ENCODE assay signal across 17 cellular contexts in the genomic region with DNA sequence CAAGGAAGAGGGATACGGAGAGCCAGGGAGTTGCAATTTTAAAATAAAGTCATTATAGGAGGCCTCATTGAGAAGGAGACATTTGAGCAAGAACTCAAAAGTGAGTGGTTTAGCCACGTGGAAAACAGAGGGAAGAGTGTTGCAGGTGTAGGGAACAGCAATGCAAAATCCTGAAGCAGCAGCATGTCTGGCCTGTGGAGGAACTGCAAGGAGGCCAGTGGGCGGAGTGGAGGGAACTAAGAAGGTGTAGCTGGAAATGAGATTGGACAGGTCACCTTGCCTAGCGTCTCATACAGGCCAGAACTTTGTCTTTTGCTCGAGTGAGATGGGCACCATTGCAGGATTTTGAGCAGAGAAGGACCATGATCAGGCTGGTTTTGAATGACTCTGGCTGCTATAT. TPM values are rescaled to one million over a fixed set of nuclear protein-coding genes. Genes with fewer than 3 reads are reported as not detected.
A peak's percentile ranks its signal among the peaks of the same experiment; 100 is the strongest.
DNase-seq lines count a peak whose midpoint lies in the region; ATAC-seq, FAIRE-seq and TF ChIP-seq lines count a peak whose summit lies in the region.
"Had no signal": no experiment of that assay in that cellular context is flagged by ENCODE, and none has a peak within 500 bp of the region (broad histone marks: within the 10 kb centered on the region; RNA-seq: fewer than 3 reads in every experiment).

No MANE protein-coding gene starts in this region.

- H3K27me3 ChIP-seq in CD8-positive, alpha-beta T cell (ENCODE audit: insufficient read depth, low read length) = no peaks in the 10 kb centered on the region
- H3K27me3 ChIP-seq in left lung = peaks cover 0 to 10% of the 10 kb centered on the region in 2 donors
- H3K27me3 ChIP-seq: BE2C had no signal

- WGBS in A549 (ENCODE audit: missing lambda C conversion rate) = 51% methylated on average over 5 of the region's 5 CpGs

- CTCF ChIA-PET in A549 (lab: Yijun Ruan, JAX) = no interaction called here
- CTCF ChIA-PET in CD8-positive, alpha-beta T cell (lab: Charles Lee) = no interaction called here

- no peak for TF ChIP-seq EP300 in A549 (IDR thresholded peaks at IDR 0.05)

- no peak overlapping the region for H3K4me2 ChIP-seq in A549

- peak overlapping the region; percentile 38 for H3K27ac Mint-ChIP-seq in CD8-positive, alpha-beta T cell
- peak overlapping the region; percentile 80 for H3K27ac Mint-ChIP-seq in T-helper 17 cell
- H3K27ac Mint-ChIP-seq: H9 had no signal

- H3K27ac ChIP-seq in A549 (no peak overlapping the region), left lung (no peak overlapping the region)
- no peak overlapping the region for H3K27ac ChIP-seq in CD8-positive, alpha-beta T cell (ENCODE audit: low read depth, low read length)
- H3K27ac ChIP-seq: SK-N-MC had no signal

- peak overlapping the region; percentile 29 for H3K4me3 Mint-ChIP-seq in CD8-positive, alpha-beta T cell
- H3K4me3 Mint-ChIP-seq in T-helper 17 cell = peak overlapping the region; percentile 72
- H3K4me3 Mint-ChIP-seq: H9 had no signal

- H3K9me3 Mint-ChIP-seq in CD8-positive, alpha-beta T cell = no peaks in the 10 kb centered on the region
- H3K9me3 Mint-ChIP-seq: H9 had no signal

- TF ChIP-seq POLR2A in A549 (IDR thresholded peaks at IDR 0.05; ENCODE audit: low read length) = no peak

- H3K4me1 ChIP-seq in A549 (no peaks in the 10 kb centered on the region), left lung (no peaks in the 10 kb centered on the region)
- H3K4me1 ChIP-seq in CD8-positive, alpha-beta T cell (ENCODE audit: insufficient read depth, low read length) = peaks cover 16% of the 10 kb centered on the region
- H3K4me1 ChIP-seq: BE2C had no signal

- H3K4me3 ChIP-seq in A549 (no peak overlapping the region), left lung (no peak overlapping the region)
- H3K4me3 ChIP-seq in CD8-positive, alpha-beta T cell (ENCODE audit: low read depth, low read length) = no peak overlapping the region
- H3K4me3 ChIP-seq: SK-N-MC had no signal

- no peaks in the 10 kb centered on the region for H3K36me3 ChIP-seq in CD8-positive, alpha-beta T cell (ENCODE audit: insufficient read depth, low read length)
- H3K36me3 ChIP-seq in left lung = no peaks in the 10 kb centered on the region
- H3K36me3 ChIP-seq: BE2C had no signal

- DNase-seq in A549 (ENCODE audit: low read depth in 1 of 2, low spot score in 1 of 2) (peak in 1 of 2 experiments; percentile 16), T-helper 17 cell (no peak), mesenteric fat pad (ENCODE audit: low spot score) (peak; percentile 67), left lung (no peak), NCI-H1417 (lab: John Stamatoyannopoulos, UW) (no peak), NCI-H1105 treated with DMSO at 0.1 percent for 48 hours (lab: John Stamatoyannopoulos, UW) (no peak)
- DNase-seq in CD8-positive, alpha-beta T cell = no peak
- no peak for DNase-seq in stimulated activated CD4-positive, alpha-beta T cell treated with anti-CD3 and anti-CD28 coated beads, Interleukin-4, amount 100 ng/mL, for 4 hours
- DNase-seq: BE2C, H9, IMR-90, MV-4-11, NCI-H1436 treated with DMSO at 0.1 percent for 48 hours, NCI-H2107, NCI-H345 had no signal

- H3K36me3 Mint-ChIP-seq in CD8-positive, alpha-beta T cell = peaks cover 12% of the 10 kb centered on the region
- H3K36me3 Mint-ChIP-seq in T-helper 17 cell (ENCODE audit: low read depth) = no peaks in the 10 kb centered on the region

- TF ChIP-seq CTCF in A549 (IDR thresholded peaks at IDR 0.05) (no peak), left lung (IDR thresholded peaks at IDR 0.05) (no peak)
- TF ChIP-seq CTCF in CD8-positive, alpha-beta T cell (IDR thresholded peaks at IDR 0.05) = no peak

- POLR2A ChIA-PET in A549 (lab: Yijun Ruan, JAX) = no interaction called here
- POLR2A ChIA-PET in CD8-positive, alpha-beta T cell (lab: Charles Lee) = no interaction called here

- ATAC-seq in A549 = peak; percentile 26 to 40; a peak in 3 of 6 replicates
- ATAC-seq in CD8-positive, alpha-beta T cell = no peak
- no peak for ATAC-seq in T-helper 17 cell
- ATAC-seq in left lung = no peak
- ATAC-seq: Right ventricle myocardium inferior had no signal

- peaks cover 22% of the 10 kb centered on the region for H3K4me1 Mint-ChIP-seq in CD8-positive, alpha-beta T cell (ENCODE audit: low read depth)
- peaks cover 6% of the 10 kb centered on the region for H3K4me1 Mint-ChIP-seq in T-helper 17 cell

- no peaks in the 10 kb centered on the region for H3K27me3 Mint-ChIP-seq in CD8-positive, alpha-beta T cell (ENCODE audit: low read depth)
- no peaks in the 10 kb centered on the region for H3K27me3 Mint-ChIP-seq in T-helper 17 cell

- no peaks in the 10 kb centered on the region for H3K9me3 ChIP-seq in A549
- H3K9me3 ChIP-seq in CD8-positive, alpha-beta T cell (ENCODE audit: low read length) = no peaks in the 10 kb centered on the region
- no peaks in the 10 kb centered on the region for H3K9me3 ChIP-seq in T-helper 17 cell (ENCODE audit: control insufficient read depth, low read length, poor library complexity, severe bottlenecking)
- no peaks in the 10 kb centered on the region for H3K9me3 ChIP-seq in left lung
- H3K9me3 ChIP-seq: BE2C had no signal

- no peak for FAIRE-seq in A549 (lab: Jason Lieb, UNC)

- TF ChIP-seq RAD21 in A549 (conservative IDR thresholded peaks at IDR 0.05 in 1 of 2, IDR thresholded peaks at IDR 0.05 in 1 of 2) = no peak

- intact Hi-C loops in CD8-positive, alpha-beta T cell (cut with DNase I, micrococcal nuclease) = no loop called here
- intact Hi-C loops in left lung (cut with DNase I) = no loop called here

TF ChIP-seq in A549, 52 proteins besides CTCF, POLR2A, EP300 and RAD21:
- TF ChIP-seq JUNB (IDR thresholded peaks at IDR 0.05) = no peak
- TF ChIP-seq HOXB13 (CRISPR knock-in tag; IDR thresholded peaks at IDR 0.05; ENCODE audit: low read depth) = no peak
- TF ChIP-seq CEBPB (IDR thresholded peaks at IDR 0.05) = no peak
- no peak for TF ChIP-seq HOXB5 (CRISPR knock-in tag; IDR thresholded peaks at IDR 0.05)
- TF ChIP-seq SREBF2 (IDR thresholded peaks at IDR 0.05) = no peak
- TF ChIP-seq ZSCAN20 (CRISPR knock-in tag; IDR thresholded peaks at IDR 0.05) = no peak
- TF ChIP-seq MAFK (IDR thresholded peaks at IDR 0.05; ENCODE audit: partially characterized antibody) = no peak
- TF ChIP-seq ZFP36 (IDR thresholded peaks at IDR 0.05; ENCODE audit: borderline replicate concordance, partially characterized antibody) = no peak
- TF ChIP-seq KDM1A (IDR thresholded peaks at IDR 0.05; ENCODE audit: low read depth) = no peak
- TF ChIP-seq NPAS2 (CRISPR knock-in tag; IDR thresholded peaks at IDR 0.05; ENCODE audit: borderline replicate concordance) = no peak
- TF ChIP-seq EHMT2 (IDR thresholded peaks at IDR 0.05; ENCODE audit: low read depth) = no peak
- TF ChIP-seq ZC3H11A (IDR thresholded peaks at IDR 0.05) = no peak

RNA-seq across cellular contexts. Expression of a gene that starts 34.9 kb away (rescaled TPM):
- polyA plus RNA-seq in A549 (2011; rRNA removed) = 1.1 and 4.5 TPM in 2 replicates
- polyA plus RNA-seq in A549 (2012; cell fraction: cytosol; rRNA removed) = 1.6 and 2.6 TPM in 2 replicates
- 2.5 and 2.8 TPM in 2 replicates for polyA plus RNA-seq in A549 (2012; cell fraction: nucleus; rRNA removed)
- 1.8 to 2.5 TPM (median 2.2 TPM) in 3 replicates for polyA plus RNA-seq in A549 (2017; fragmentation: RNase III; extraction: RNeasy Plus Mini Kit Qiagen cat#74134 plus additional on column Dnase treatment)
- polyA minus RNA-seq in A549 (2011; rRNA and poly(A)+ RNA removed) = 0.37 and 5.2 TPM in 2 replicates
- total RNA-seq in CD8-positive, alpha-beta T cell = 1 to 10 TPM; 2.6 to 2.9 TPM
- under 1 TPM in 1 of 2 donors, not detected in 1; 0.68 TPM for total RNA-seq in T-helper 17 cell
- total RNA-seq in mesenteric fat pad = 4.0 TPM
- 1 to 10 TPM; 1.4 to 9.0 TPM for total RNA-seq in left lung
- total RNA-seq: IMR-90 had no signal

RNA-seq across cellular contexts. Expression of a gene that starts 35.0 kb away (rescaled TPM):
- 42.3 and 42.5 TPM in 2 replicates for polyA plus RNA-seq in A549 (2011; rRNA removed)
- 8.8 and 9.0 TPM in 2 replicates for polyA plus RNA-seq in A549 (2012; cell fraction: cytosol; rRNA removed)
- 6.1 and 8.5 TPM in 2 replicates for polyA plus RNA-seq in A549 (2012; cell fraction: nucleus; rRNA removed)
- 19.4 to 21.2 TPM (median 20.0 TPM) in 3 replicates for polyA plus RNA-seq in A549 (2017; fragmentation: RNase III; extraction: RNeasy Plus Mini Kit Qiagen cat#74134 plus additional on column Dnase treatment)
- 41.0 and 44.1 TPM in 2 replicates for polyA minus RNA-seq in A549 (2011; rRNA and poly(A)+ RNA removed)
- 1 to 10 TPM; 5.0 to 9.5 TPM for total RNA-seq in CD8-positive, alpha-beta T cell
- 10 to 100 TPM in 1 of 2 donors, 1 to 10 TPM in 1; 9.2 to 10.4 TPM for total RNA-seq in T-helper 17 cell
- 21.6 TPM for total RNA-seq in mesenteric fat pad
- 10 to 100 TPM; 14.7 to 15.8 TPM for total RNA-seq in left lung

RNA-seq across cellular contexts. Expression of a gene that starts 51.7 kb away (rescaled TPM):
- polyA plus RNA-seq in A549 (2011; rRNA removed) (0.74 and 0.84 TPM in 2 replicates), A549 (2017; fragmentation: RNase III; extraction: RNeasy Plus Mini Kit Qiagen cat#74134 plus additional on column Dnase treatment) (0.62 to 1.1 TPM (median 0.98 TPM) in 3 replicates)
- 0.41 and 0.93 TPM in 2 replicates for polyA plus RNA-seq in A549 (2012; cell fraction: cytosol; rRNA removed)
- 2.0 and 2.2 TPM in 2 replicates for polyA plus RNA-seq in A549 (2012; cell fraction: nucleus; rRNA removed)
- 0.24 TPM in 1 of 2 replicates, not detected in the other for polyA minus RNA-seq in A549 (2011; rRNA and poly(A)+ RNA removed)
- 1 to 10 TPM; 1.6 TPM for total RNA-seq in CD8-positive, alpha-beta T cell
- total RNA-seq in T-helper 17 cell (1 to 10 TPM; 1.4 to 1.9 TPM), mesenteric fat pad (0.77 TPM), left lung (1 to 10 TPM; 1.5 to 2.1 TPM)

Comparison
In these comparisons a context has a peak if more than half of its experiments do, and no peak if none do; other contexts are left out.
1. ATAC-seq: peak in A549 (2 of 2); none in CD8-positive, alpha-beta T cell (single experiment), T-helper 17 cell (single experiment) and left lung (single experiment).